Comparison of ENCODE assay signal across 8 cellular contexts in the genomic region with DNA sequence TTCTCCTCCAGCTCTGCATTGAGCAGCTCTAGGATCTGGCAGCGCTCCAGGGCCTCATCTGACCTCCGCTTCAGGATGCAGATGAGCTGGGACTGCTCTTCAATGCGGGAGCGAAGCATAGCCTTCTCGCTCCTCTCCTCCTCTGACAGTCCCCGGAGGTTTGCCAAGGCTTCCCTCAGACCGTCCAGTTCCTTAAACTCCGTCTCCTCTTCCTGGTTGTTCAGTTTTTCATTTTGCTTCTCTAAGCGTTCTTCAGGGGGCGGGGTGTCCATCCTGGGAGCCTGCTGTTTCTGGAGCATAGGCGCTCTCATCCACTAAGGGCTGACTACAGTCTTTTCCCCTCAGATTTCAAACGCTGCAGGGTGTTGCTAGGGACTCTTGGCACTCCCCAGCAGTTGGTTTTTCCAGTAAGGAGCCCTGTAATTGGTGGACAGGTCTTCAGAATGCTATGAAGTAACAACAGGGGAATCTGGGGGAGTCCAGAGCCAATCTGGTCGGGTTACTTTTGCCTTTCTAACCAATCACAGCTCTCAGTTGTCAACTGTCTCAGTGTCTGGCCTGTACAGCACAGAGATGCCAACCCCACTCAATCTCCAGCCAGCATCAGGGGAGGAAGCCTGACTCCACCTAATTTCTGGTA. TPM values are rescaled to one million over a fixed set of nuclear protein-coding genes. Genes with fewer than 3 reads are reported as not detected.
DNase-seq lines count a peak whose midpoint lies in the region; FAIRE-seq and TF ChIP-seq lines count a peak whose summit lies in the region.

A gene (minus strand): TSS at position 376 of the 640 bp plus-strand sequence. CDS start 65 bp downstream, at position 311.

- dilution Hi-C loops in keratinocyte (cut with MboI; ENCODE audit: extremely low pct_ligation_motif_present, low sequenced_read_pairs): no loop called here

- peak within 1 kb of the TSS; percentile 60 for H2AFZ ChIP-seq in keratinocyte (ENCODE audit: control insufficient read depth, low read length)

- H3K9me3 Mint-ChIP-seq in brain: no peaks in the 10 kb centered on the region
- H3K9me3 Mint-ChIP-seq in endothelial cell (ENCODE audit: unreplicated experiment): no peaks in the 10 kb centered on the region
- no peaks in the 10 kb centered on the region for H3K9me3 Mint-ChIP-seq in activated CD4-positive, alpha-beta T cell treated with anti-CD3 and anti-CD28 coated beads, Interleukin-2, amount 10 ng/mL, durations not matched to agents 24 days and 14 days

- H3K79me2 ChIP-seq in keratinocyte (ENCODE audit: control insufficient read depth, insufficient read depth, low read length): no peaks in the 10 kb centered on the region

- no peaks in the 10 kb centered on the region for H3K36me3 Mint-ChIP-seq in brain
- H3K36me3 Mint-ChIP-seq in endothelial cell (ENCODE audit: low read depth, unreplicated experiment): no peaks in the 10 kb centered on the region
- peaks cover 12% of the 10 kb centered on the region for H3K36me3 Mint-ChIP-seq in activated CD4-positive, alpha-beta T cell treated with anti-CD3 and anti-CD28 coated beads, Interleukin-2, amount 10 ng/mL, durations not matched to agents 24 days and 14 days (ENCODE audit: low read depth)

- H3K27ac Mint-ChIP-seq in brain (peak within 1 kb of the TSS; percentile 59 to 94 (median 84)), endothelial cell (ENCODE audit: unreplicated experiment) (no peak within 1 kb of the TSS)
- H3K27ac Mint-ChIP-seq in activated CD4-positive, alpha-beta T cell treated with anti-CD3 and anti-CD28 coated beads, Interleukin-2, amount 10 ng/mL, durations not matched to agents 24 days and 14 days: no peak within 1 kb of the TSS

- H3K27ac ChIP-seq in keratinocyte (ENCODE audit: control insufficient read depth, insufficient read depth, low read length): no peak within 1 kb of the TSS
- peak within 1 kb of the TSS; percentile 62 for H3K27ac ChIP-seq in substantia nigra (ENCODE audit: low read depth, low read length, poor library complexity, severe bottlenecking)

- no peaks in the 10 kb centered on the region for H3K9me1 ChIP-seq in keratinocyte (ENCODE audit: control insufficient read depth, extremely low read depth, insufficient read depth, low read length)

- no peaks in the 10 kb centered on the region for H3K4me1 ChIP-seq in keratinocyte (ENCODE audit: control insufficient read depth, extremely low read depth, insufficient read depth, low read length)

- peak within 1 kb of the TSS; percentile 24 for H3K9ac ChIP-seq in keratinocyte (ENCODE audit: control insufficient read depth, extremely low read depth, insufficient read depth, low read length)

- H3K4me3 Mint-ChIP-seq in brain: peak within 1 kb of the TSS in 4 of 5 experiments; percentile 42 to 82 (median 70)
- H3K4me3 Mint-ChIP-seq in endothelial cell (ENCODE audit: unreplicated experiment): no peak within 1 kb of the TSS
- no peak within 1 kb of the TSS for H3K4me3 Mint-ChIP-seq in activated CD4-positive, alpha-beta T cell treated with anti-CD3 and anti-CD28 coated beads, Interleukin-2, amount 10 ng/mL, durations not matched to agents 24 days and 14 days

- no peak for TF ChIP-seq CTCF in AG10803 (conservative IDR thresholded peaks at IDR 0.05; ENCODE audit: low read length)
- TF ChIP-seq CTCF in brain (conservative IDR thresholded peaks at IDR 0.05): no peak
- no peak for TF ChIP-seq CTCF in keratinocyte (optimal IDR thresholded peaks at IDR 0.05 in 1 of 3, IDR thresholded peaks at IDR 0.05 in 1 of 3, conservative IDR thresholded peaks at IDR 0.05 in 1 of 3; ENCODE audit: extremely low read depth in 1 of 3, insufficient read depth in 2 of 3, low read length in 3 of 3)
- no peak for TF ChIP-seq CTCF in endothelial cell (IDR thresholded peaks at IDR 0.05; ENCODE audit: unreplicated experiment)

- H4K20me1 ChIP-seq in keratinocyte (ENCODE audit: control insufficient read depth, extremely low read depth, insufficient read depth, low read length): no peaks in the 10 kb centered on the region

- no peaks in the 10 kb centered on the region for H3K27me3 ChIP-seq in keratinocyte (ENCODE audit: control insufficient read depth, extremely low read depth, insufficient read depth, low read length)

- no peaks in the 10 kb centered on the region for H3K9me3 ChIP-seq in keratinocyte (ENCODE audit: control insufficient read depth, low read depth, low read length)

- intact Hi-C loops in activated CD4-positive, alpha-beta T cell treated with anti-CD3 and anti-CD28 coated beads, Interleukin-2, amount 10 ng/mL, durations not matched to agents 24 days and 14 days (cut with micrococcal nuclease): no loop called here

- H3K4me2 ChIP-seq in keratinocyte (ENCODE audit: control insufficient read depth, extremely low read depth, insufficient read depth, low read depth, low read length): peak within 1 kb of the TSS; percentile 56

- DNase-seq in AG10803 (ENCODE audit: low read depth): peak; percentile 99
- DNase-seq in NCI-H1436 treated with DMSO at 0.1 percent for 48 hours (lab: John Stamatoyannopoulos, UW): peak; percentile 93
- DNase-seq in keratinocyte (ENCODE audit: low read depth, low spot score): peak; percentile 32
- DNase-seq in substantia nigra (lab: John Stamatoyannopoulos, UW): peak in 48 of 49 donors; percentile 16 to 91 (median 61)
- no peak for DNase-seq in endothelial cell (ENCODE audit: low spot score)
- no peak for DNase-seq in activated CD4-positive, alpha-beta T cell treated with anti-CD3 and anti-CD28 coated beads, Interleukin-2, amount 10 ng/mL, durations not matched to agents 24 days and 14 days
- no peak for DNase-seq in activated CD4-positive, alpha-beta T cell treated with anti-CD3 and anti-CD28 coated beads, Interleukin-2, amount 50 U/mL, for 48 hours

- peaks cover 34% of the 10 kb centered on the region for H3K4me1 Mint-ChIP-seq in brain
- peaks cover 18% of the 10 kb centered on the region for H3K4me1 Mint-ChIP-seq in endothelial cell (ENCODE audit: unreplicated experiment)
- peaks cover 19% of the 10 kb centered on the region for H3K4me1 Mint-ChIP-seq in activated CD4-positive, alpha-beta T cell treated with anti-CD3 and anti-CD28 coated beads, Interleukin-2, amount 10 ng/mL, durations not matched to agents 24 days and 14 days

- peaks cover 2% of the 10 kb centered on the region for H3K27me3 Mint-ChIP-seq in brain
- peaks cover 4% of the 10 kb centered on the region for H3K27me3 Mint-ChIP-seq in endothelial cell (ENCODE audit: unreplicated experiment)
- H3K27me3 Mint-ChIP-seq in activated CD4-positive, alpha-beta T cell treated with anti-CD3 and anti-CD28 coated beads, Interleukin-2, amount 10 ng/mL, durations not matched to agents 24 days and 14 days: peaks cover 2% of the 10 kb centered on the region

- H3K4me3 ChIP-seq in AG10803 (ENCODE audit: low read length) (peak within 1 kb of the TSS; percentile 67), keratinocyte (ENCODE audit: control insufficient read depth in 2 of 3, extremely low read depth in 1 of 3, insufficient read depth in 2 of 3, low read depth in 1 of 3, low read length in 3 of 3) (peak within 1 kb of the TSS; percentile 0 to 52 (median 25))

- peak; percentile 17 for FAIRE-seq in keratinocyte (lab: Jason Lieb, UNC)

- H3K36me3 ChIP-seq in keratinocyte (ENCODE audit: control insufficient read depth in 2 of 2, extremely low read depth in 1 of 2, insufficient read depth in 2 of 2, low read length in 2 of 2): no peaks in the 10 kb centered on the region

RNA-seq across cellular contexts. Expression of the gene that starts here (rescaled TPM):
- polyA plus RNA-seq in brain (ENCODE audit: insufficient read depth, low read depth, low replicate concordance) (2.3 TPM), keratinocyte (0.09 to 0.54 TPM (median 0.31 TPM) in 3 replicates)
- polyA plus RNA-seq in keratinocyte (2011; ENCODE audit: low read depth): 0.81 TPM
- polyA plus RNA-seq in keratinocyte (2011; cell fraction: cytosol; rRNA removed): 0.13 and 0.22 TPM in 2 replicates
- 0.23 and 0.37 TPM in 2 replicates for polyA plus RNA-seq in keratinocyte (2011; cell fraction: nucleus; rRNA removed)
- 0.23 and 0.36 TPM in 2 replicates for polyA plus RNA-seq in keratinocyte (2012; ENCODE audit: low replicate concordance)
- 0.30 to 0.32 TPM in 2 of 3 replicates, not detected in the other for polyA minus RNA-seq in keratinocyte
- not detected for polyA minus RNA-seq in keratinocyte (2011; cell fraction: cytosol; rRNA and poly(A)+ RNA removed)
- 1.2 TPM in 1 of 2 replicates, not detected in the other for polyA minus RNA-seq in keratinocyte (2011; cell fraction: nucleus; rRNA and poly(A)+ RNA removed)
- not detected for total RNA-seq in endothelial cell (ENCODE audit: unreplicated experiment)
- total RNA-seq in activated CD4-positive, alpha-beta T cell treated with anti-CD3 and anti-CD28 coated beads, Interleukin-2, amount 10 ng/mL, durations not matched to agents 24 days and 14 days: 0.14 TPM in 1 of 2 replicates, not detected in the other

Comparison
In these comparisons a context has a peak if more than half of its experiments do, and no peak if none do; other contexts are left out.
1. DNase-seq: peak in AG10803 (single experiment), NCI-H1436 treated with DMSO at 0.1 percent for 48 hours (single experiment), keratinocyte (single experiment) and substantia nigra (48 of 49); none in endothelial cell (single experiment), activated CD4-positive, alpha-beta T cell treated with anti-CD3 and anti-CD28 coated beads, Interleukin-2, amount 10 ng/mL, durations not matched to agents 24 days and 14 days (single experiment) and activated CD4-positive, alpha-beta T cell treated with anti-CD3 and anti-CD28 coated beads, Interleukin-2, amount 50 U/mL, for 48 hours (0 of 2).
2. H3K27ac Mint-ChIP-seq: peak in brain (5 of 5); none in endothelial cell (single experiment) and activated CD4-positive, alpha-beta T cell treated with anti-CD3 and anti-CD28 coated beads, Interleukin-2, amount 10 ng/mL, durations not matched to agents 24 days and 14 days (single experiment).
3. H3K4me3 Mint-ChIP-seq: peak in brain (4 of 5); none in endothelial cell (single experiment) and activated CD4-positive, alpha-beta T cell treated with anti-CD3 and anti-CD28 coated beads, Interleukin-2, amount 10 ng/mL, durations not matched to agents 24 days and 14 days (single experiment).